ENCODE assay signal across 2 cellular contexts in genomic region chr1:35047188-35047858, GRCh38.
TF ChIP-seq lines count a peak whose summit lies in the region.

No MANE protein-coding gene starts in this region.

TF ChIP-seq in HepG2, 621 proteins besides CTCF, POLR2A, EP300 and RAD21 (continued from another document):
- TF ChIP-seq ZNF607 (CRISPR knock-in tag; IDR thresholded peaks at IDR 0.05; ENCODE audit: borderline replicate concordance): no peak
- no peak for TF ChIP-seq ZNF724P (CRISPR knock-in tag; IDR thresholded peaks at IDR 0.05; ENCODE audit: borderline replicate concordance)
- no peak for TF ChIP-seq FOXP4 (CRISPR knock-in tag; IDR thresholded peaks at IDR 0.05)
- TF ChIP-seq MBD4 (IDR thresholded peaks at IDR 0.05; ENCODE audit: borderline replicate concordance, low read length): no peak
- TF ChIP-seq HDAC2 (CRISPR knock-in tag; IDR thresholded peaks at IDR 0.05): no peak
- no peak for TF ChIP-seq ZNF713 (CRISPR knock-in tag; IDR thresholded peaks at IDR 0.05)
- no peak for TF ChIP-seq ZNF451 (CRISPR knock-in tag; IDR thresholded peaks at IDR 0.05)
- TF ChIP-seq NFRKB (IDR thresholded peaks at IDR 0.05): no peak
- no peak for TF ChIP-seq ZNF687 (CRISPR knock-in tag; IDR thresholded peaks at IDR 0.05)

TF ChIP-seq in SK-N-SH treated with all-trans-retinoic acid at 6 μM for 48 hours, 23 proteins besides CTCF, POLR2A, EP300 and RAD21 (continued from another document):
- TF ChIP-seq CSRNP3 (CRISPR knock-in tag; IDR thresholded peaks at IDR 0.05) (no peak), ZNF565 (CRISPR knock-in tag; conservative IDR thresholded peaks at IDR 0.05; ENCODE audit: low read depth) (no peak), ISL1 (CRISPR knock-in tag; IDR thresholded peaks at IDR 0.05) (no peak), POU6F1 (CRISPR knock-in tag; IDR thresholded peaks at IDR 0.05; ENCODE audit: borderline replicate concordance, low read depth) (no peak), ZFP30 (CRISPR knock-in tag; IDR thresholded peaks at IDR 0.05) (no peak), ARNTL (CRISPR knock-in tag; IDR thresholded peaks at IDR 0.05; ENCODE audit: borderline replicate concordance, low read depth) (no peak), ZFP3 (CRISPR knock-in tag; IDR thresholded peaks at IDR 0.05) (no peak), SNAI2 (CRISPR knock-in tag; IDR thresholded peaks at IDR 0.05) (no peak), ESRRG (CRISPR knock-in tag; IDR thresholded peaks at IDR 0.05) (no peak)
TF ChIP-seq in SK-N-SH treated with all-trans-retinoic acid at 6 μM for 48 hours: peak in this region for 0.
